In genomic region chr16:25996052-25996451, GRCh38 we compare ENCODE assay signal across 2 cellular contexts.
TF ChIP-seq lines count a peak whose summit lies in the region.

No MANE protein-coding gene starts in this region.

TF ChIP-seq in GM23338, 12 proteins besides CTCF, POLR2A, EP300 and RAD21:
- TF ChIP-seq REST (IDR thresholded peaks at IDR 0.05; ENCODE audit: unreplicated experiment) (no peak), EZH2 (IDR thresholded peaks at IDR 0.05; ENCODE audit: low read depth, unreplicated experiment) (no peak), ZNF114 (CRISPR knock-in tag; IDR thresholded peaks at IDR 0.05) (no peak), EZH2phosphoT487 (IDR thresholded peaks at IDR 0.05; ENCODE audit: unreplicated experiment) (no peak), ZNF462 (CRISPR knock-in tag; IDR thresholded peaks at IDR 0.05) (no peak), NANOG (IDR thresholded peaks at IDR 0.05; ENCODE audit: borderline replicate concordance) (no peak), CREB1 (CRISPR knock-in tag; IDR thresholded peaks at IDR 0.05; ENCODE audit: low read depth) (no peak), ETS1 (IDR thresholded peaks at IDR 0.05) (no peak), ZNF331 (CRISPR knock-in tag; IDR thresholded peaks at IDR 0.05; ENCODE audit: low read depth) (no peak), STAT1 (IDR thresholded peaks at IDR 0.05; ENCODE audit: unreplicated experiment) (no peak), JUNB (IDR thresholded peaks at IDR 0.05; ENCODE audit: unreplicated experiment) (no peak), POLR2AphosphoS5 (IDR thresholded peaks at IDR 0.05; ENCODE audit: low read depth) (no peak)

TF ChIP-seq in K562, 482 proteins besides CTCF, POLR2A, EP300 and RAD21 (continued from another document):
- TF ChIP-seq PTBP1 (IDR thresholded peaks at IDR 0.05; ENCODE audit: low read depth, low read length) (no peak), CEBPB (tag; IDR thresholded peaks at IDR 0.05) (no peak), ZNF354B (CRISPR knock-in tag; IDR thresholded peaks at IDR 0.05) (no peak), TAF9B (IDR thresholded peaks at IDR 0.05; ENCODE audit: partially characterized antibody) (no peak), ZNF589 (CRISPR knock-in tag; IDR thresholded peaks at IDR 0.05; ENCODE audit: low read depth) (no peak), TARDBP (IDR thresholded peaks at IDR 0.05) (no peak), ZNF277 (CRISPR knock-in tag; IDR thresholded peaks at IDR 0.05; ENCODE audit: borderline replicate concordance) (no peak)
